ENCODE assay signal across 13 cellular contexts in genomic region chr10:2913531-2913930, GRCh38.
A peak's percentile ranks its signal among the peaks of the same experiment; 100 is the strongest.
DNase-seq lines count a peak whose midpoint lies in the region; ATAC-seq and TF ChIP-seq lines count a peak whose summit lies in the region.
"Had no signal": no experiment of that assay in that cellular context is flagged by ENCODE, and none has a peak within 500 bp of the region (broad histone marks: within the 10 kb centered on the region; RNA-seq: fewer than 3 reads in every experiment).

No MANE protein-coding gene starts in this region.

- no peaks in the 10 kb centered on the region for H3K27me3 ChIP-seq in DND-41 (ENCODE audit: insufficient read depth, low read length, poor library complexity)

- TF ChIP-seq CTCF in DND-41 (IDR thresholded peaks at IDR 0.05; ENCODE audit: borderline replicate concordance, extremely low read depth, low read length, poor library complexity, severe bottlenecking) = no peak

- CTCF ChIA-PET in HEK293T (lab: Yijun Ruan, JAX) = interaction anchor here (1.4 kb wide), 1 partner anchor 15 kb away, joined by 7 read pairs; no protein-coding TSS in a partner anchor

- ATAC-seq in DND-41 (ENCODE audit: insufficient read depth, low read depth) = no peak
- ATAC-seq: CD8-positive, alpha-beta T cell; HepG2 had no signal

- 0 out of 2 replicates have a peak overlapping the region, but pooled peaks have one; percentile 94 for H3K27ac ChIP-seq in DND-41 (ENCODE audit: low read length)

- DNase-seq in DND-41 (no peak), glomerular visceral epithelial cell (ENCODE audit: extremely low spot score) (peak; percentile 47), left kidney (ENCODE audit: low read depth, low spot score) (peak; percentile 65), renal cortical epithelial cell (ENCODE audit: low read depth) (peak; percentile 92), AG20443 (ENCODE audit: low spot score) (no peak), NCI-H1092 (lab: John Stamatoyannopoulos, UW) (no peak), HEK293T (ENCODE audit: extremely low spot score) (no peak), NCI-H2107 (lab: John Stamatoyannopoulos, UW) (no peak)
- DNase-seq: CD8-positive, alpha-beta T cell; COR-L47; GF-D8; HCEC 1CT had no signal

- peaks cover 56% of the 10 kb centered on the region for H3K4me1 ChIP-seq in DND-41 (ENCODE audit: insufficient read depth, low read length)

- H3K36me3 ChIP-seq in DND-41 (ENCODE audit: insufficient read depth, low read length) = no peaks in the 10 kb centered on the region

- no peak overlapping the region for H3K4me2 ChIP-seq in DND-41 (ENCODE audit: insufficient read depth, low read length)

- no peaks in the 10 kb centered on the region for H3K79me2 ChIP-seq in DND-41 (ENCODE audit: insufficient read depth, low read length)

- no peak overlapping the region for H2AFZ ChIP-seq in DND-41 (ENCODE audit: low read depth, low read length)

- POLR2A ChIA-PET in HEK293T (lab: Yijun Ruan, JAX) = no interaction called here

- no peaks in the 10 kb centered on the region for H4K20me1 ChIP-seq in DND-41 (ENCODE audit: insufficient read depth, low read length)

- H3K9me3 ChIP-seq in DND-41 (ENCODE audit: insufficient read depth, low read length, severe bottlenecking) = no peaks in the 10 kb centered on the region

- no peak overlapping the region for H3K9ac ChIP-seq in DND-41 (ENCODE audit: low read depth, low read length)

- no peak overlapping the region for H3K4me3 ChIP-seq in DND-41 (ENCODE audit: low read depth in 1 of 2, low read length in 2 of 2)

TF ChIP-seq in HEK293T, 16 proteins besides CTCF, POLR2A, EP300 and RAD21:
- TF ChIP-seq ARNT (IDR thresholded peaks at IDR 0.05) (no peak), TARDBP (IDR thresholded peaks at IDR 0.05) (no peak)

Comparison
In these comparisons a context has a peak if more than half of its experiments do, and no peak if none do; other contexts are left out.
1. DNase-seq: peak in glomerular visceral epithelial cell (single experiment), left kidney (single experiment) and renal cortical epithelial cell (single experiment); none in DND-41 (single experiment), AG20443 (single experiment), NCI-H1092 (single experiment), HEK293T (single experiment) and NCI-H2107 (single experiment).